15 cellular contexts compared by ENCODE assay signal in the genomic region with DNA sequence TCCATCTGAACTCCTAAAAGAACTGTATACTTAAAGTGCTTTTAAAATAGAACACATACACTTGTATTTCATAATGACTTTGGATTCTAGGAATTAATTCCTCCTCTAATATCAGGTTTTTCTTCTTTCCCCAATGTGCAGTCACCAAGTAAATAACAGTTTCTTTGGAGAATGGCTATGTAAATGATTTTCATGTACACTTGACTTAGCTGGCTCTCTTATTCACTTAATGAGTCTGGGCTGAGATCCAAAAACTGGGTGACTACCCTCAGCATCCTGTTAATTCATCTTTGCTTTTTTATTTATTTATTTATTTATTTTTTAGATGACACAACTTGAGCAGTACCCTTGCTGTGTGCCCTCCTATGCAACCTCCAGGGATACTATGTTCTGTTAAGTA.
A peak's percentile ranks its signal among the peaks of the same experiment; 100 is the strongest.
DNase-seq lines count a peak whose midpoint lies in the region; ATAC-seq, FAIRE-seq and TF ChIP-seq lines count a peak whose summit lies in the region.
"Had no signal": no experiment of that assay in that cellular context is flagged by ENCODE, and none has a peak within 500 bp of the region (broad histone marks: within the 10 kb centered on the region; RNA-seq: fewer than 3 reads in every experiment).

No MANE protein-coding gene starts in this region.

- H3K4me1 ChIP-seq in gastrocnemius medialis, result no peaks in the 10 kb centered on the region
- H3K4me1 ChIP-seq: SJSA1 had no signal

- peak; percentile 69 for DNase-seq in EH (ENCODE audit: low read depth)
- peak in 2 of 3 experiments; percentile 63 to 97 for DNase-seq in NCI-H1417 (lab: John Stamatoyannopoulos, UW)
- peak; percentile 52 for DNase-seq in RKO (ENCODE audit: low spot score)
- peak; percentile 1 for DNase-seq in iris pigment epithelial cell (ENCODE audit: low read depth)
- no peak for DNase-seq in left lobe of liver (ENCODE audit: low spot score)
- no peak for DNase-seq in gastrocnemius medialis
- DNase-seq in GM12891 (ENCODE audit: insufficient read length, low spot score), result no peak
- DNase-seq: activated B cell treated with CpG ODN at 0.5 μM for 24 hours, activated T-cell treated with anti-CD3 and anti-CD28 coated beads for 4 hours, dermis blood vessel endothelial cell, kidney, NCI-H526 had no signal

- TF ChIP-seq CTCF in gastrocnemius medialis (IDR thresholded peaks at IDR 0.05 in 4 of 5, conservative IDR thresholded peaks at IDR 0.05 in 1 of 5), result no peak

- H3K9me3 ChIP-seq in gastrocnemius medialis, result no peaks in the 10 kb centered on the region
- H3K9me3 ChIP-seq: SJSA1 had no signal

- H3K27me3 ChIP-seq in gastrocnemius medialis, result no peaks in the 10 kb centered on the region
- H3K27me3 ChIP-seq: SJSA1 had no signal

- intact Hi-C loops in gastrocnemius medialis (cut with DNase I; ENCODE audit: low total_unique reads), result no loop called here

- TF ChIP-seq POLR2A in gastrocnemius medialis (IDR thresholded peaks at IDR 0.05) (no peak), GM12891 (IDR thresholded peaks at IDR 0.05; ENCODE audit: low read depth, low read length) (no peak)

- in situ Hi-C loops in gastrocnemius medialis (cut with MboI; ENCODE audit: low sequenced_read_pairs in 4 of 4), result no loop called here

- FAIRE-seq in GM12891 (lab: Jason Lieb, UNC), result no peak
- FAIRE-seq: kidney had no signal

- ATAC-seq in left lobe of liver (no peak), gastrocnemius medialis (no peak), HG02610 (IDR thresholded peaks at IDR 0.05; ENCODE audit: unreplicated experiment) (no peak)

- no peak overlapping the region for H3K27ac ChIP-seq in gastrocnemius medialis
- H3K27ac ChIP-seq: C4-2B, SJSA1 had no signal

- H3K4me3 ChIP-seq in gastrocnemius medialis, result no peak overlapping the region
- H3K4me3 ChIP-seq: SJSA1 had no signal

- H3K36me3 ChIP-seq in gastrocnemius medialis, result no peaks in the 10 kb centered on the region
- H3K36me3 ChIP-seq: SJSA1 had no signal

TF ChIP-seq in GM12891, 5 proteins besides CTCF, POLR2A, EP300 and RAD21:
- TF ChIP-seq TAF1 (IDR thresholded peaks at IDR 0.05; ENCODE audit: low read depth, low read length) (no peak), POU2F2 (IDR thresholded peaks at IDR 0.05; ENCODE audit: low read depth, low read length) (no peak), POLR2AphosphoS5 (IDR thresholded peaks at IDR 0.05; ENCODE audit: low read depth, low read length) (no peak), SPI1 (IDR thresholded peaks at IDR 0.05; ENCODE audit: low read depth, low read length) (no peak)

Comparison
In these comparisons a context has a peak if more than half of its experiments do, and no peak if none do; other contexts are left out.
1. DNase-seq: peak in EH (single experiment), NCI-H1417 (2 of 3), RKO (single experiment) and iris pigment epithelial cell (single experiment); none in left lobe of liver (single experiment), gastrocnemius medialis (0 of 2) and GM12891 (single experiment).